In the genomic region with DNA sequence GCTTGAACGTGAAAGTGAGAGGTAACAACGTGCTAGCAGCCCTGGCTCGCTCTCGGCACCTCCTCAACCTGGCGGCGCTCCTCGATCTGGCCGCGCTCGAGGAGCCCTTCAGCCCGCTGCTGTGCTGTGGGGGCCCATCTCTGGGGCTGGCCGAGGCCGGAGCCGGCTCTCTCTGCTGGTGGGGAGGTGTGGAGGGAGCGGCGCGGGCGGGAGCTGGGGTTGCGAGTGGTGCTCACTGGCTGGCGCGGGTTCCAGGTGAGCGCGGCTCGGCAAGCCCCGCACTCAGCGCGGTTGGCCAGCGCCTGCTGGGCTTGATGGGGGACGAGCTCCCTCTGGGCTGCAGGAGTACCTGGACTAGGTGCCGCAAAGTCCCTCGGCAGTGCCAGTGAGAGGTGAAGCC, we compare ENCODE assay signal across 20 cellular contexts.
"Had no signal": no experiment of that assay in that cellular context is flagged by ENCODE, and none has a peak within 500 bp of the region (broad histone marks: within the 10 kb centered on the region; RNA-seq: fewer than 3 reads in every experiment).

No MANE protein-coding gene starts in this region.

- H3K4me2 ChIP-seq: SK-N-SH had no signal

- ATAC-seq: HepG2 had no signal

- H3K36me3 ChIP-seq: MG63 had no signal

- H3K9me3 ChIP-seq: MG63, SK-N-SH had no signal

- DNase-seq: IMR-90, Karpas-422, KG1, MG63, NCI-H1092, NCI-H1105 treated with DMSO at 0.1 percent for 48 hours, NCI-H1417 treated with DMSO at 0.1 percent for 48 hours, NCI-H146, NCI-H1694 treated with DMSO at 0.1 percent for 48 hours, NCI-H1930, NCI-H2081, NCI-H2107, NCI-H2227 treated with DMSO at 0.1 percent for 48 hours, NCI-H524, NCI-H526 treated with DMSO at 0.1 percent for 48 hours, NCI-H748 treated with DMSO at 0.1 percent for 48 hours, RPMI8226, SHP77, SK-N-SH had no signal

- H3K27me3 ChIP-seq: MG63 had no signal

- H3K9ac ChIP-seq: SK-N-SH had no signal

- H3K4me3 ChIP-seq: MG63 had no signal
